Comparison of ENCODE assay signal across 8 cellular contexts in the genomic region with DNA sequence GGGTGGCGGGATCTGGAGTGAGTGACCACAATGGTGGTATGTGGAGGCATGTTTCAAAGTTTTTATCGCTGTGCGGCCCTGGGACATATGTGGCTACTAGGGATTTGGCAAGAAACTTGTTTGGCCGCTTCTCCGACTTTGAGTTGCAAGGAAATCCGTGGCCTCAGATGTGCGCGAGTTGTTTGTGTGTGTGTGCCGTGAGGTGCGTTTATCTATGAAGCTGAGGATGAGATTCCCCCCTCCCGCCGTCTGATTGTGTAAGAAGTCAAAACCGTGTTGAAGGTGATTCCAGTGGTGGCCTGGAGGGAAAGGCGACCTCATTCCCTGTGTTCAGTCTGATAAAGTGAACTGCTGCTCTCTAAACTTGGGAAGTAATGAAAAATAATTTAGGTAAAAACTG. TPM values are rescaled to one million over a fixed set of nuclear protein-coding genes. Genes with fewer than 3 reads are reported as not detected.
DNase-seq lines count a peak whose midpoint lies in the region; ATAC-seq and TF ChIP-seq lines count a peak whose summit lies in the region.

No MANE protein-coding gene starts in this region.

- H3K4me3 ChIP-seq in ACC112 (ENCODE audit: low read depth, low read length) (peak overlapping the region; percentile 85), iPS-11a (ENCODE audit: low read depth, low read length) (peak overlapping the region; percentile 62), spleen (peak overlapping the region; percentile 44 to 78 (median 55))

- TF ChIP-seq CTCF in spleen (IDR thresholded peaks at IDR 0.05 in 8 of 11, conservative IDR thresholded peaks at IDR 0.05 in 3 of 11), result no peak

- H3K27ac Mint-ChIP-seq in activated T-helper 2 cell treated with anti-CD3 and anti-CD28 coated beads, Interferon-gamma antibody, Interleukin-2, Interleukin-4, amounts not matched to agents 10 μg/mL and 5 μg/mL and 100 μg/mL, durations not matched to agents 14 hours and 24 hours and 36 hours, result no peak overlapping the region

- TF ChIP-seq POLR2A in spleen (IDR thresholded peaks at IDR 0.05), result no peak

- WGBS in spleen, 5 donors, result 1 to 44% (median 4%) methylated on average over 11 to 14 of the region's 14 CpGs

- no peaks in the 10 kb centered on the region for H3K9me3 Mint-ChIP-seq in activated T-helper 2 cell treated with anti-CD3 and anti-CD28 coated beads, Interferon-gamma antibody, Interleukin-2, Interleukin-4, amounts not matched to agents 10 μg/mL and 5 μg/mL and 100 μg/mL, durations not matched to agents 14 hours and 24 hours and 36 hours

- no peaks in the 10 kb centered on the region for H3K36me3 ChIP-seq in ACC112 (ENCODE audit: insufficient read depth, low read length)
- no peaks in the 10 kb centered on the region for H3K36me3 ChIP-seq in spleen

- H3K9me3 ChIP-seq in spleen, result no peaks in the 10 kb centered on the region

- no peak overlapping the region for H3K27ac ChIP-seq in ACC112 (ENCODE audit: low read depth, low read length)
- H3K27ac ChIP-seq in spleen, result peak overlapping the region in 4 of 8 donors; percentile 74 to 84 (median 78)

- peak overlapping the region; percentile 22 for H2AFZ ChIP-seq in ACC112 (ENCODE audit: low read length, unreplicated experiment)

- peak; percentile 6 for DNase-seq in HCEC 1CT
- DNase-seq in activated T-helper 2 cell treated with anti-CD3 and anti-CD28 coated beads, Interferon-gamma antibody, Interleukin-2, Interleukin-4, amounts not matched to agents 10 μg/mL and 5 μg/mL and 100 μg/mL, durations not matched to agents 14 hours and 24 hours and 36 hours (ENCODE audit: low spot score), result no peak
- DNase-seq in spleen, result no peak
- DNase-seq in COLO829 (ENCODE audit: low spot score), result no peak
- no peak for DNase-seq in stimulated activated CD4-positive, alpha-beta T cell treated with anti-CD3 and anti-CD28 coated beads, Interleukin-2, amount 100 ng/mL, for 48 hours

- H3K4me3 Mint-ChIP-seq in activated T-helper 2 cell treated with anti-CD3 and anti-CD28 coated beads, Interferon-gamma antibody, Interleukin-2, Interleukin-4, amounts not matched to agents 10 μg/mL and 5 μg/mL and 100 μg/mL, durations not matched to agents 14 hours and 24 hours and 36 hours (ENCODE audit: low read depth), result peak overlapping the region; percentile 79

- H3K4me1 Mint-ChIP-seq in activated T-helper 2 cell treated with anti-CD3 and anti-CD28 coated beads, Interferon-gamma antibody, Interleukin-2, Interleukin-4, amounts not matched to agents 10 μg/mL and 5 μg/mL and 100 μg/mL, durations not matched to agents 14 hours and 24 hours and 36 hours (ENCODE audit: low read depth), result peaks cover 13% of the 10 kb centered on the region

- no peak for ATAC-seq in GM21515 (IDR thresholded peaks at IDR 0.05; ENCODE audit: unreplicated experiment)

- H3K4me1 ChIP-seq in ACC112 (ENCODE audit: control insufficient read depth, insufficient read depth, low read length, unreplicated experiment), result peaks cover 5% of the 10 kb centered on the region
- H3K4me1 ChIP-seq in spleen, result peaks cover 0 to 13% (median 3%) of the 10 kb centered on the region in 6 donors

- intact Hi-C loops in activated T-helper 2 cell treated with anti-CD3 and anti-CD28 coated beads, Interferon-gamma antibody, Interleukin-2, Interleukin-4, amounts not matched to agents 10 μg/mL and 5 μg/mL and 100 μg/mL, durations not matched to agents 14 hours and 24 hours and 36 hours (cut with micrococcal nuclease), result no loop called here
- intact Hi-C loops in spleen (cut with DNase I; ENCODE audit: low total_unique reads), result no loop called here

- H3K27me3 ChIP-seq in ACC112 (ENCODE audit: insufficient read depth, low read length) (no peaks in the 10 kb centered on the region), spleen (replicated peaks in 1 of 7) (peaks cover 0 to 29% (median 0%) of the 10 kb centered on the region in 7 donors)

- H3K36me3 Mint-ChIP-seq in activated T-helper 2 cell treated with anti-CD3 and anti-CD28 coated beads, Interferon-gamma antibody, Interleukin-2, Interleukin-4, amounts not matched to agents 10 μg/mL and 5 μg/mL and 100 μg/mL, durations not matched to agents 14 hours and 24 hours and 36 hours (ENCODE audit: low read depth), result no peaks in the 10 kb centered on the region

- H3K79me2 ChIP-seq in ACC112 (ENCODE audit: control insufficient read depth, insufficient read depth, low read length, unreplicated experiment), result peaks cover 14% of the 10 kb centered on the region

- H3K27me3 Mint-ChIP-seq in activated T-helper 2 cell treated with anti-CD3 and anti-CD28 coated beads, Interferon-gamma antibody, Interleukin-2, Interleukin-4, amounts not matched to agents 10 μg/mL and 5 μg/mL and 100 μg/mL, durations not matched to agents 14 hours and 24 hours and 36 hours (ENCODE audit: low read depth), result peaks cover 52% of the 10 kb centered on the region

RNA-seq across cellular contexts. Expression of gene JADE3, which starts 1.5 kb away (rescaled TPM):
- total RNA-seq in activated T-helper 2 cell treated with anti-CD3 and anti-CD28 coated beads, Interferon-gamma antibody, Interleukin-2, Interleukin-4, amounts not matched to agents 10 μg/mL and 5 μg/mL and 100 μg/mL, durations not matched to agents 14 hours and 24 hours and 36 hours, result 3.0 and 3.8 TPM in 2 replicates
- 10 to 100 TPM in 6 of 7 donors, 1 to 10 TPM in 1; 9.9 to 15.6 (median 13.1) TPM for total RNA-seq in spleen
- polyA plus RNA-seq in spleen, result 1 to 10 TPM; 6.0 to 9.0 (median 8.8) TPM
